Comparison of ENCODE assay signal across 8 cellular contexts in genomic region chr10:80453715-80454525, GRCh38. TPM values are rescaled to one million over a fixed set of nuclear protein-coding genes. Genes with fewer than 3 reads are reported as not detected.
A peak's percentile ranks its signal among the peaks of the same experiment; 100 is the strongest.
DNase-seq lines count a peak whose midpoint lies in the region; ATAC-seq and TF ChIP-seq lines count a peak whose summit lies in the region.

A gene with protein sequence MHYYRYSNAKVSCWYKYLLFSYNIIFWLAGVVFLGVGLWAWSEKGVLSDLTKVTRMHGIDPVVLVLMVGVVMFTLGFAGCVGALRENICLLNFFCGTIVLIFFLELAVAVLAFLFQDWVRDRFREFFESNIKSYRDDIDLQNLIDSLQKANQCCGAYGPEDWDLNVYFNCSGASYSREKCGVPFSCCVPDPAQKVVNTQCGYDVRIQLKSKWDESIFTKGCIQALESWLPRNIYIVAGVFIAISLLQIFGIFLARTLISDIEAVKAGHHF (plus strand): TSS chr10:80454310. CDS start chr10:80489234, 34,924 bp downstream.

- in situ Hi-C loops in astrocyte of the spinal cord (cut with HindIII; ENCODE audit: low sequenced_read_pairs), result no loop called here

- H3K27ac Mint-ChIP-seq in GM23338, result peak within 1 kb of the TSS; percentile 88

- no peaks in the 10 kb centered on the region for H3K36me3 Mint-ChIP-seq in GM23338 (ENCODE audit: low read depth)

- peaks cover 37% of the 10 kb centered on the region for H3K79me2 ChIP-seq in GM23338 (replicated peaks; ENCODE audit: insufficient read depth)

- H3K4me3 Mint-ChIP-seq in GM23338, result peak within 1 kb of the TSS; percentile 93

- TF ChIP-seq CTCF in GM23338 (conservative IDR thresholded peaks at IDR 0.05; ENCODE audit: low read depth in 2 of 2), result no peak
- no peak for TF ChIP-seq CTCF in astrocyte of the spinal cord (IDR thresholded peaks at IDR 0.05; ENCODE audit: low read depth, low read length)

- no peaks in the 10 kb centered on the region for H3K9me3 Mint-ChIP-seq in GM23338

- peak; percentile 96 for DNase-seq in GM03348 (ENCODE audit: low spot score)
- DNase-seq in GM23338 (ENCODE audit: low spot score), result peak; percentile 77
- DNase-seq in LoVo (ENCODE audit: low spot score), result peak; percentile 77
- peak; percentile 69 for DNase-seq in T-helper 9 cell
- peak; percentile 79 for DNase-seq in astrocyte of the spinal cord (ENCODE audit: low read depth, low spot score)
- DNase-seq in hepatic stellate cell (ENCODE audit: low spot score), result peak; percentile 90
- no peak for DNase-seq in renal cortical epithelial cell (ENCODE audit: low read depth)
- no peak for DNase-seq in cerebellar nuclear complex (lab: John Stamatoyannopoulos, UW)

- 0 out of 2 replicates have a peak, but pooled peaks cover 6% of the 10 kb centered on the region for H3F3A ChIP-seq in GM23338 (replicated peaks; ENCODE audit: low read depth)

- peak within 1 kb of the TSS; percentile 98 for H2AFZ ChIP-seq in GM23338

- H4K20me1 ChIP-seq in GM23338 (replicated peaks; ENCODE audit: insufficient read depth), result peaks cover 34% of the 10 kb centered on the region

- H3K36me3 ChIP-seq in GM23338 (ENCODE audit: insufficient read depth), result no peaks in the 10 kb centered on the region

- peaks cover 39% of the 10 kb centered on the region for H3K4me1 ChIP-seq in GM23338 (ENCODE audit: insufficient read depth)

- H3K9me2 ChIP-seq in GM23338 (ENCODE audit: insufficient read depth), result 0 out of 2 replicates have a peak, but pooled peaks cover 7% of the 10 kb centered on the region

- peak within 1 kb of the TSS; percentile 86 for H3K4me3 ChIP-seq in GM23338
- peak within 1 kb of the TSS; percentile 78 for H3K4me3 ChIP-seq in astrocyte of the spinal cord (ENCODE audit: low read depth, low read length)

- peak within 1 kb of the TSS; percentile 99 for H3K4me2 ChIP-seq in GM23338

- H3K27me3 Mint-ChIP-seq in GM23338 (ENCODE audit: insufficient read depth, low read depth, poor library complexity), result peaks cover 13% of the 10 kb centered on the region

- peaks cover 29% of the 10 kb centered on the region for H3K4me1 Mint-ChIP-seq in GM23338

- H3K27me3 ChIP-seq in GM23338 (ENCODE audit: insufficient read depth), result peaks cover 5% of the 10 kb centered on the region; the same call in 1 of the 2 replicates

- peak; percentile 72 for ATAC-seq in GM23338

- H3K27ac ChIP-seq in GM23338 (ENCODE audit: low read depth), result peak within 1 kb of the TSS; percentile 78

TF ChIP-seq in GM23338, 12 proteins besides CTCF, POLR2A, EP300 and RAD21:
- peak; percentile 76 for TF ChIP-seq POLR2AphosphoS5 (IDR thresholded peaks at IDR 0.05; ENCODE audit: low read depth)
- no peak for TF ChIP-seq CREB1 (CRISPR knock-in tag; IDR thresholded peaks at IDR 0.05; ENCODE audit: low read depth)
- TF ChIP-seq JUNB (IDR thresholded peaks at IDR 0.05; ENCODE audit: unreplicated experiment), result no peak
- no peak for TF ChIP-seq EZH2phosphoT487 (IDR thresholded peaks at IDR 0.05; ENCODE audit: unreplicated experiment)
- TF ChIP-seq, protein P1, sequence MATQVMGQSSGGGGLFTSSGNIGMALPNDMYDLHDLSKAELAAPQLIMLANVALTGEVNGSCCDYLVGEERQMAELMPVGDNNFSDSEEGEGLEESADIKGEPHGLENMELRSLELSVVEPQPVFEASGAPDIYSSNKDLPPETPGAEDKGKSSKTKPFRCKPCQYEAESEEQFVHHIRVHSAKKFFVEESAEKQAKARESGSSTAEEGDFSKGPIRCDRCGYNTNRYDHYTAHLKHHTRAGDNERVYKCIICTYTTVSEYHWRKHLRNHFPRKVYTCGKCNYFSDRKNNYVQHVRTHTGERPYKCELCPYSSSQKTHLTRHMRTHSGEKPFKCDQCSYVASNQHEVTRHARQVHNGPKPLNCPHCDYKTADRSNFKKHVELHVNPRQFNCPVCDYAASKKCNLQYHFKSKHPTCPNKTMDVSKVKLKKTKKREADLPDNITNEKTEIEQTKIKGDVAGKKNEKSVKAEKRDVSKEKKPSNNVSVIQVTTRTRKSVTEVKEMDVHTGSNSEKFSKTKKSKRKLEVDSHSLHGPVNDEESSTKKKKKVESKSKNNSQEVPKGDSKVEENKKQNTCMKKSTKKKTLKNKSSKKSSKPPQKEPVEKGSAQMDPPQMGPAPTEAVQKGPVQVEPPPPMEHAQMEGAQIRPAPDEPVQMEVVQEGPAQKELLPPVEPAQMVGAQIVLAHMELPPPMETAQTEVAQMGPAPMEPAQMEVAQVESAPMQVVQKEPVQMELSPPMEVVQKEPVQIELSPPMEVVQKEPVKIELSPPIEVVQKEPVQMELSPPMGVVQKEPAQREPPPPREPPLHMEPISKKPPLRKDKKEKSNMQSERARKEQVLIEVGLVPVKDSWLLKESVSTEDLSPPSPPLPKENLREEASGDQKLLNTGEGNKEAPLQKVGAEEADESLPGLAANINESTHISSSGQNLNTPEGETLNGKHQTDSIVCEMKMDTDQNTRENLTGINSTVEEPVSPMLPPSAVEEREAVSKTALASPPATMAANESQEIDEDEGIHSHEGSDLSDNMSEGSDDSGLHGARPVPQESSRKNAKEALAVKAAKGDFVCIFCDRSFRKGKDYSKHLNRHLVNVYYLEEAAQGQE (IDR thresholded peaks at IDR 0.05; ENCODE audit: unreplicated experiment), result no peak
- no peak for TF ChIP-seq EZH2 (IDR thresholded peaks at IDR 0.05; ENCODE audit: low read depth, unreplicated experiment)
- TF ChIP-seq, protein P2, sequence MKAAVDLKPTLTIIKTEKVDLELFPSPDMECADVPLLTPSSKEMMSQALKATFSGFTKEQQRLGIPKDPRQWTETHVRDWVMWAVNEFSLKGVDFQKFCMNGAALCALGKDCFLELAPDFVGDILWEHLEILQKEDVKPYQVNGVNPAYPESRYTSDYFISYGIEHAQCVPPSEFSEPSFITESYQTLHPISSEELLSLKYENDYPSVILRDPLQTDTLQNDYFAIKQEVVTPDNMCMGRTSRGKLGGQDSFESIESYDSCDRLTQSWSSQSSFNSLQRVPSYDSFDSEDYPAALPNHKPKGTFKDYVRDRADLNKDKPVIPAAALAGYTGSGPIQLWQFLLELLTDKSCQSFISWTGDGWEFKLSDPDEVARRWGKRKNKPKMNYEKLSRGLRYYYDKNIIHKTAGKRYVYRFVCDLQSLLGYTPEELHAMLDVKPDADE (IDR thresholded peaks at IDR 0.05), result no peak

RNA-seq across cellular contexts. Expression of the gene that starts here (rescaled TPM):
- total RNA-seq in GM23338 (2014; rRNA removed; shearing (Covaris generic)), result 31.8 and 40.7 TPM in 2 replicates
- polyA plus RNA-seq in GM23338 (2016; fragmentation: Nextera tagmentation; extraction: Ambion mirVana), result 17.1 and 17.9 TPM in 2 replicates
- 51.4 and 199 TPM in 2 replicates for total RNA-seq in renal cortical epithelial cell

Comparison
In these comparisons a context has a peak if more than half of its experiments do, and no peak if none do; other contexts are left out.
1. DNase-seq: peak in GM03348 (single experiment), GM23338 (single experiment), LoVo (single experiment), T-helper 9 cell (single experiment), astrocyte of the spinal cord (single experiment) and hepatic stellate cell (single experiment); none in renal cortical epithelial cell (single experiment) and cerebellar nuclear complex (0 of 2).